In the genomic region with DNA sequence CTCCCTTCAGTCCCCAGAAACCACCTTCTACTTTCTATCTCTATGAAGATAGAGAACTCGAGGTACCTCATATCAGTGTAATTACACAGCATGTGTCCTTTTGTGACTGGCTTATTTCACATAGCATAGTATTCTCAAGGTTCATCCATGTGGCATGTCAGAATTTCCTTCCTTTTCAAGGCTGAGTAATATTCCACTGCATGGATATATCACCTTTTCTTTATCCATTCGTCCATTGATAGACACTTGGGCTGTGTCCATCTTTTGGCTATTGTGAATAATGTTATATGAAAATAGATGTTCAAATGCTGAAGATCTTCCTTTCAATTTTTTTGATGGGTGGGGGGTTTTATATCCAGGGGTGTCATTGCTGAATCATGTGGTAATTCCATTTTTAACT, we compare ENCODE assay signal across 8 cellular contexts.
"Had no signal": no experiment of that assay in that cellular context is flagged by ENCODE, and none has a peak within 500 bp of the region (broad histone marks: within the 10 kb centered on the region; RNA-seq: fewer than 3 reads in every experiment).

No MANE protein-coding gene starts in this region.

- H3K4me3 ChIP-seq: GM12878 had no signal

- ATAC-seq: GM12878 had no signal

- FAIRE-seq: G401.6, GM12878, GM12891, GM12892, GM18507, GM19239 had no signal

- DNase-seq: GDM1, GF-D8 had no signal
